ENCODE assay signal across 26 cellular contexts in the genomic region with DNA sequence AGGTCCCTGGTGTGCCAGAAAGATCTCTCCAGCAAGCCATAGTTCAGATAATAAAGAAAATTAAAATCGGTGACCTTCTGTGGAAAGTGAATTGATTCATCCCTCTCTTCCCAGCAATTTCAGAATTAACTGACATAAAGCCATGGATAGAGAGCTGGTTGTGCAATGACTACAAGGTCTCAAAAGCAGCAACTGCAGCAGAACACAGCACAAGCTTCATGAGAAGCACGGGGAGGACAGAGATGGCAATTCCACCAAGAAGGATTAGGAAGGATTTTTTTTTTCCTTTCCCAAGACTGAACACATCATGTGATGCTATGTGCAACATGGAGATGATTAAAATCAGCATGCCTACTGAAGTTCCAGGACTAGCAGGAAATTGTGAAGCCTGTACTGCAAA.
"Had no signal": no experiment of that assay in that cellular context is flagged by ENCODE, and none has a peak within 500 bp of the region (broad histone marks: within the 10 kb centered on the region; RNA-seq: fewer than 3 reads in every experiment).

No MANE protein-coding gene starts in this region.

- H3K4me1 Mint-ChIP-seq: activated CD8-positive, alpha-beta memory T cell treated with anti-CD3 and anti-CD28 coated beads, Interleukin-2, amount 10 ng/mL, durations not matched to agents 7 days and 5 days had no signal

- H3K36me3 ChIP-seq: breast epithelium, esophagus squamous epithelium, heart right ventricle, sigmoid colon, thoracic aorta, upper lobe of left lung had no signal

- H3K27ac ChIP-seq: coronary artery, esophagus squamous epithelium, heart right ventricle, sigmoid colon, thoracic aorta, upper lobe of left lung, VCaP had no signal

- H3K9me3 ChIP-seq: breast epithelium, esophagus squamous epithelium, heart right ventricle, sigmoid colon, SK-N-SH, thoracic aorta, upper lobe of left lung had no signal

- H3K4me3 Mint-ChIP-seq: activated CD4-positive, alpha-beta T cell treated with anti-CD3 and anti-CD28 coated beads, Interleukin-2, amount 10 ng/mL, durations not matched to agents 7 days and 5 days; activated CD8-positive, alpha-beta memory T cell treated with anti-CD3 and anti-CD28 coated beads, Interleukin-2, amount 10 ng/mL, durations not matched to agents 7 days and 5 days; activated CD8-positive, alpha-beta T cell treated with anti-CD3 and anti-CD28 coated beads for 36 hours; activated naive CD4-positive, alpha-beta T cell treated with anti-CD3 and anti-CD28 coated beads, Interleukin-2, amount 50 U/mL, for 24 hours; endodermal cell; nephron had no signal

- H3K4me3 ChIP-seq: breast epithelium, coronary artery, esophagus squamous epithelium, heart right ventricle, lung, sigmoid colon, thoracic aorta, upper lobe of left lung had no signal

- H3K27ac Mint-ChIP-seq: activated CD4-positive, alpha-beta T cell treated with anti-CD3 and anti-CD28 coated beads, Interleukin-2, amount 10 ng/mL, durations not matched to agents 7 days and 5 days; activated CD8-positive, alpha-beta memory T cell treated with anti-CD3 and anti-CD28 coated beads, Interleukin-2, amount 10 ng/mL, durations not matched to agents 7 days and 5 days; activated CD8-positive, alpha-beta T cell treated with anti-CD3 and anti-CD28 coated beads for 36 hours; endodermal cell had no signal

- DNase-seq: activated CD4-positive, alpha-beta T cell treated with anti-CD3 and anti-CD28 coated beads, Interleukin-2, amount 10 ng/mL, durations not matched to agents 7 days and 5 days; activated CD4-positive, CD25-positive, alpha-beta regulatory T cell treated with anti-CD3 and anti-CD28 coated beads, Interleukin-2, amount 50 U/mL, for 72 hours; activated CD8-positive, alpha-beta memory T cell treated with anti-CD3 and anti-CD28 coated beads, Interleukin-2, amount 10 ng/mL, durations not matched to agents 7 days and 5 days; activated CD8-positive, alpha-beta T cell treated with anti-CD3 and anti-CD28 coated beads for 36 hours; activated gamma-delta T cell treated with Interleukin-2 at 50 U/mL for 16 hours; activated T-cell treated with anti-CD3 and anti-CD28 coated beads for 4 hours; cerebellar nuclear complex; endodermal cell; esophagus squamous epithelium; heart right ventricle; left colon; midbrain; posterior cingulate gyrus; sigmoid colon; SK-N-SH; stimulated activated CD4-positive, alpha-beta T cell treated with anti-CD3 and anti-CD28 coated beads, Interleukin-2, amount 100 ng/mL, for 48 hours; stimulated activated CD8-positive, alpha-beta memory T cell treated with anti-CD3 and anti-CD28 coated beads, Interleukin-4, amount 100 ng/mL, for 48 hours; stimulated activated naive CD4-positive, alpha-beta T cell; upper lobe of left lung had no signal

- H3K27me3 Mint-ChIP-seq: activated CD4-positive, alpha-beta T cell treated with anti-CD3 and anti-CD28 coated beads, Interleukin-2, amount 10 ng/mL, durations not matched to agents 7 days and 5 days; activated CD8-positive, alpha-beta memory T cell treated with anti-CD3 and anti-CD28 coated beads, Interleukin-2, amount 10 ng/mL, durations not matched to agents 7 days and 5 days; activated CD8-positive, alpha-beta T cell treated with anti-CD3 and anti-CD28 coated beads for 36 hours; activated naive CD4-positive, alpha-beta T cell treated with anti-CD3 and anti-CD28 coated beads, Interleukin-2, amount 50 U/mL, for 24 hours had no signal

- H3K4me2 ChIP-seq: SK-N-SH had no signal

- H3K9me2 ChIP-seq: SK-N-SH had no signal

- H3K27me3 ChIP-seq: breast epithelium, esophagus squamous epithelium, heart right ventricle, sigmoid colon, upper lobe of left lung had no signal

- H3K9ac ChIP-seq: SK-N-SH had no signal

- ATAC-seq: activated CD8-positive, alpha-beta memory T cell treated with anti-CD3 and anti-CD28 coated beads, Interleukin-2, amount 10 ng/mL, durations not matched to agents 7 days and 5 days; activated CD8-positive, alpha-beta T cell treated with anti-CD3 and anti-CD28 coated beads for 36 hours; heart right ventricle; left colon had no signal

- H3K9me3 Mint-ChIP-seq: activated naive CD4-positive, alpha-beta T cell treated with anti-CD3 and anti-CD28 coated beads, Interleukin-2, amount 50 U/mL, for 24 hours; endodermal cell; nephron had no signal
